9 cellular contexts compared by ENCODE assay signal in the genomic region with DNA sequence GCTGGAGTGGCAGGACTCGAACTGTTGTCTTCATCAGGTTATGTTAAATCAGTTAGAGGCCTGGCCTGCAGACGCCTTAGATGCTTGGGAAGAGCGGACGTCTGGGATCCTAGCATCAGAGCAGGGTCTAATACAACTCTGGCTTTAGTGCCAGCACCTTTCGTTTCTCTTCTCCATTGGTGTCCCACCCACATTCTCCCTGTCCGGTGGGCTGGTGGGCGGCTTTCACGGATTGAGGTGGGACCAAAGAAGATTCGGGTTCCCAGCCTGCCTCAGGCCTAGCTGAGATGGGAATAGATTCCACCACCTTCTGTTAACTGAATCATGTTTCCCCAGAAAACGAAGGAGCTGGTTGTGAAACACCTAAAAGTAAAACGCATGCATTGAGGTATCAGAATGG. TPM values are rescaled to one million over a fixed set of nuclear protein-coding genes. Genes with fewer than 3 reads are reported as not detected.
A peak's percentile ranks its signal among the peaks of the same experiment; 100 is the strongest.
DNase-seq lines count a peak whose midpoint lies in the region; ATAC-seq, FAIRE-seq and TF ChIP-seq lines count a peak whose summit lies in the region.
"Had no signal": no experiment of that assay in that cellular context is flagged by ENCODE, and none has a peak within 500 bp of the region (broad histone marks: within the 10 kb centered on the region; RNA-seq: fewer than 3 reads in every experiment).

No MANE protein-coding gene starts in this region.

- WGBS in right cardiac atrium, result 27% methylated on average over 11 of the region's 11 CpGs

- peak overlapping the region; percentile 70 for H3K4me3 ChIP-seq in RWPE2 (ENCODE audit: severe bottlenecking)
- peak overlapping the region; percentile 69 for H3K4me3 ChIP-seq in right cardiac atrium (ENCODE audit: low read length)
- no peak overlapping the region for H3K4me3 ChIP-seq in skeletal muscle satellite cell (ENCODE audit: low read length)

- H3K9me3 ChIP-seq in RWPE2 (ENCODE audit: severe bottlenecking) (no peaks in the 10 kb centered on the region), right cardiac atrium (ENCODE audit: control insufficient read depth, low read length) (no peaks in the 10 kb centered on the region), skeletal muscle satellite cell (replicated peaks; ENCODE audit: low read length) (no peaks in the 10 kb centered on the region)

- DNase-seq in GM18507 (ENCODE audit: extremely low spot score, insufficient read length, low read depth) (no peak), RWPE2 (ENCODE audit: low spot score) (no peak), right cardiac atrium (no peak), NCI-H2107 (lab: John Stamatoyannopoulos, UW) (no peak)

- peak overlapping the region; percentile 85 for H3K4me2 ChIP-seq in skeletal muscle satellite cell (ENCODE audit: low read length)

- H3K4me1 ChIP-seq in RWPE2 (ENCODE audit: insufficient read depth, poor library complexity, severe bottlenecking) (no peaks in the 10 kb centered on the region), right cardiac atrium (ENCODE audit: control insufficient read depth, insufficient read depth, low read length) (no peaks in the 10 kb centered on the region), skeletal muscle satellite cell (ENCODE audit: control insufficient read depth, insufficient read depth, low read length) (no peaks in the 10 kb centered on the region)

- ATAC-seq in RWPE2 (ENCODE audit: low read depth) (no peak), right cardiac atrium (no peak), GM21381 (IDR thresholded peaks at IDR 0.05; ENCODE audit: unreplicated experiment) (no peak), HG03139 (IDR thresholded peaks at IDR 0.05; ENCODE audit: unreplicated experiment) (no peak), HG03045 (IDR thresholded peaks at IDR 0.05; ENCODE audit: unreplicated experiment) (no peak)

- H3K36me3 ChIP-seq in RWPE2 (ENCODE audit: low read depth) (no peaks in the 10 kb centered on the region), skeletal muscle satellite cell (ENCODE audit: insufficient read depth, low read length) (no peaks in the 10 kb centered on the region)

- H3K9ac ChIP-seq in skeletal muscle satellite cell (ENCODE audit: low read depth, low read length), result no peak overlapping the region

- intact Hi-C loops in right cardiac atrium (cut with DNase I), result no loop called here

- H3K27me3 ChIP-seq in RWPE2 (ENCODE audit: insufficient read depth, poor library complexity, severe bottlenecking) (no peaks in the 10 kb centered on the region), right cardiac atrium (ENCODE audit: control insufficient read depth, insufficient read depth) (no peaks in the 10 kb centered on the region), skeletal muscle satellite cell (ENCODE audit: control insufficient read depth, insufficient read depth, low read length) (peaks cover 18% of the 10 kb centered on the region)

- no peak overlapping the region for H3K27ac ChIP-seq in RWPE2 (ENCODE audit: poor library complexity, severe bottlenecking)
- H3K27ac ChIP-seq in right cardiac atrium (ENCODE audit: low read length), result no peak overlapping the region

- FAIRE-seq in GM18507 (lab: Jason Lieb, UNC), result peak; percentile 52
- FAIRE-seq: endometrium had no signal

- TF ChIP-seq CTCF in RWPE2 (IDR thresholded peaks at IDR 0.05; ENCODE audit: poor library complexity, severe bottlenecking), result no peak

RNA-seq across cellular contexts. Expression of gene PDK3, which starts 0.9 kb away (rescaled TPM):
- total RNA-seq in right cardiac atrium, result 10 to 100 TPM; 21.1 to 27.5 (median 25.1) TPM
- polyA plus RNA-seq in right cardiac atrium, result 8.3 TPM
- total RNA-seq in skeletal muscle satellite cell (2012; rRNA removed), result 5.3 and 10.0 TPM in 2 replicates
